10 cellular contexts compared by ENCODE assay signal in genomic region chr14:68924392-68925158, GRCh38. TPM values are rescaled to one million over a fixed set of nuclear protein-coding genes. Genes with fewer than 3 reads are reported as not detected.
DNase-seq lines count a peak whose midpoint lies in the region; ATAC-seq and TF ChIP-seq lines count a peak whose summit lies in the region.
"Had no signal": no experiment of that assay in that cellular context is flagged by ENCODE, and none has a peak within 500 bp of the region (broad histone marks: within the 10 kb centered on the region; RNA-seq: fewer than 3 reads in every experiment).

No MANE protein-coding gene starts in this region.

- 79 to 82% methylated on average over 9 of the region's 9 CpGs for WGBS in ectodermal cell, 2 experiments

- peaks cover 35% of the 10 kb centered on the region for H3K4me1 ChIP-seq in ectodermal cell (ENCODE audit: control insufficient read depth, insufficient read depth, low read length)

- H3K36me3 ChIP-seq in ectodermal cell (ENCODE audit: control insufficient read depth, insufficient read depth, low read length): peaks cover 15% of the 10 kb centered on the region

- peak overlapping the region; percentile 82 for H3K27ac Mint-ChIP-seq in mesothelial cell of epicardium

- H3K27me3 ChIP-seq in ectodermal cell (ENCODE audit: control insufficient read depth, insufficient read depth, low read length, poor library complexity, severe bottlenecking): no peaks in the 10 kb centered on the region

- DNase-seq in Right ventricle myocardium inferior (ENCODE audit: missing footprints) (peak; percentile 78), cardiac septum (ENCODE audit: low spot score) (no peak), mesothelial cell of epicardium (ENCODE audit: low spot score in 2 of 2, unreplicated experiment in 2 of 2) (no peak), epidermal melanocyte (ENCODE audit: insufficient read length, low spot score) (no peak), NCI-H1436 (lab: John Stamatoyannopoulos, UW) (no peak), NCI-H187 treated with DMSO at 0.1 percent for 48 hours (lab: John Stamatoyannopoulos, UW) (no peak)
- DNase-seq: cortex of kidney, NCI-H2081 had no signal

- H3K36me3 Mint-ChIP-seq in mesothelial cell of epicardium: peaks cover 18% of the 10 kb centered on the region

- TF ChIP-seq CTCF in mesothelial cell of epicardium (IDR thresholded peaks at IDR 0.05; ENCODE audit: unreplicated experiment): no peak

- peak; percentile 72 for ATAC-seq in Right ventricle myocardium inferior
- ATAC-seq in GM18498 (IDR thresholded peaks at IDR 0.05; ENCODE audit: unreplicated experiment): no peak

- H3K4me3 ChIP-seq in ectodermal cell (ENCODE audit: insufficient read depth, low read depth, low read length): no peak overlapping the region

- H3K27ac ChIP-seq in ectodermal cell (ENCODE audit: insufficient read depth, low read depth, low read length, poor library complexity, severe bottlenecking): peak overlapping the region; percentile 30

- H3K4me3 Mint-ChIP-seq in mesothelial cell of epicardium: no peak overlapping the region

- H3K27me3 Mint-ChIP-seq in mesothelial cell of epicardium (ENCODE audit: low read depth): no peaks in the 10 kb centered on the region

- H3K9me3 ChIP-seq in ectodermal cell (ENCODE audit: control insufficient read depth, low read length): no peaks in the 10 kb centered on the region

- H3K9me3 Mint-ChIP-seq in mesothelial cell of epicardium: peaks cover 4% of the 10 kb centered on the region

- intact Hi-C loops in Right ventricle myocardium inferior (cut with DNase I) (no loop called here), cardiac septum (cut with DNase I) (no loop called here)

- peaks cover 21% of the 10 kb centered on the region for H3K4me1 Mint-ChIP-seq in mesothelial cell of epicardium

RNA-seq across cellular contexts. Expression of gene ACTN1, which starts 54.5 kb away (rescaled TPM):
- total RNA-seq in Right ventricle myocardium inferior: 136 TPM
- total RNA-seq in cardiac septum: 346 TPM
- polyA plus RNA-seq in ectodermal cell (2013, experiment 1 of 4): 175 TPM
- polyA plus RNA-seq in ectodermal cell (2013, experiment 2 of 4): 180 TPM
- polyA plus RNA-seq in ectodermal cell (2013, experiment 3 of 4): 114 TPM
- polyA plus RNA-seq in ectodermal cell (2013, experiment 4 of 4): 121 TPM
- 155 to 166 TPM (median 163 TPM) in 3 replicates for total RNA-seq in mesothelial cell of epicardium
